Comparison of ENCODE assay signal across 20 cellular contexts in the genomic region with DNA sequence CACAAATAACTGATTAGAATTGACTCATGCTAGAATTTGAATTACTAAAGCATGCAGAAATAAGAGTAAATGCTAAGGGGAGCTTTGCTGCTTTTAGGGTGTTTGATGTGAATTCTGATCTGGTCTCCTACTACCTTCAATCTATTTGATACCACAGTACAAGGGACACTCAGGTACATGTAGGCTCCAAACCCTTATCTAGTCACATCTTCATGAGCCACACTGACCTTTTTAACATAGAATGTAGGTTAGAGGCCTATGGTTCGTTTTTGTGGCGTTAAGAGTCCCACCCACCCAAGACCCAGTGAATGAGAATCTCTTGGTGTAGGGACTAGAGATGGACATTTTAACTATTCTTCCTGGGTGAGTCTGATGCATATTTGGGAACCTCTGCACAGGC.
DNase-seq lines count a peak whose midpoint lies in the region; ATAC-seq and TF ChIP-seq lines count a peak whose summit lies in the region.
"Had no signal": no experiment of that assay in that cellular context is flagged by ENCODE, and none has a peak within 500 bp of the region (broad histone marks: within the 10 kb centered on the region; RNA-seq: fewer than 3 reads in every experiment).

No MANE protein-coding gene starts in this region.

- no peak overlapping the region for H3K27ac ChIP-seq in testis
- H3K27ac ChIP-seq: Peyer's patch, sigmoid colon, SJCRH30 had no signal

- in situ Hi-C loops in GM13976 (cut with MboI; ENCODE audit: low sequenced_read_pairs, unreplicated experiment), result no loop called here

- peak overlapping the region; percentile 98 for H3K27ac Mint-ChIP-seq in activated naive CD4-positive, alpha-beta T cell treated with anti-CD3 and anti-CD28 coated beads, Interleukin-2, amount 50 U/mL, for 24 hours
- peak overlapping the region; percentile 54 for H3K27ac Mint-ChIP-seq in activated CD4-positive, alpha-beta memory T cell treated with anti-CD3 and anti-CD28 coated beads, Interleukin-2, amount 10 ng/mL, durations not matched to agents 7 days and 5 days
- peak overlapping the region in 1 of 2 donors; percentile 59 for H3K27ac Mint-ChIP-seq in effector memory CD8-positive, alpha-beta T cell
- H3K27ac Mint-ChIP-seq: dendritic cell treated with granulocyte-macrophage colony-stimulating factor and Interleukin-4, amounts not matched to agents 40 ng/mL and 50 ng/mL, for 4 days had no signal

- H3K4me1 Mint-ChIP-seq in activated naive CD4-positive, alpha-beta T cell treated with anti-CD3 and anti-CD28 coated beads, Interleukin-2, amount 50 U/mL, for 24 hours, result peaks cover 77% of the 10 kb centered on the region
- H3K4me1 Mint-ChIP-seq in activated CD4-positive, alpha-beta memory T cell treated with anti-CD3 and anti-CD28 coated beads, Interleukin-2, amount 10 ng/mL, durations not matched to agents 7 days and 5 days, result peaks cover 29% of the 10 kb centered on the region
- peaks cover 0 to 5% of the 10 kb centered on the region in 2 donors for H3K4me1 Mint-ChIP-seq in effector memory CD8-positive, alpha-beta T cell (ENCODE audit: low read depth in 2 of 2)

- H3K4me3 ChIP-seq in testis, result no peak overlapping the region
- H3K4me3 ChIP-seq: GM12878, HAP-1, heart right ventricle, Peyer's patch, sigmoid colon, SJCRH30 had no signal

- no peaks in the 10 kb centered on the region for H3K4me1 ChIP-seq in testis
- H3K4me1 ChIP-seq: HAP-1, Peyer's patch had no signal

- CTCF ChIA-PET in activated CD4-positive, alpha-beta memory T cell treated with anti-CD3 and anti-CD28 coated beads, Interleukin-2, amount 10 ng/mL, durations not matched to agents 7 days and 5 days (lab: Charles Lee), result no interaction called here

- no peaks in the 10 kb centered on the region for H3K9me3 Mint-ChIP-seq in activated naive CD4-positive, alpha-beta T cell treated with anti-CD3 and anti-CD28 coated beads, Interleukin-2, amount 50 U/mL, for 24 hours
- no peaks in the 10 kb centered on the region for H3K9me3 Mint-ChIP-seq in activated CD4-positive, alpha-beta memory T cell treated with anti-CD3 and anti-CD28 coated beads, Interleukin-2, amount 10 ng/mL, durations not matched to agents 7 days and 5 days
- no peaks in the 10 kb centered on the region for H3K9me3 Mint-ChIP-seq in effector memory CD8-positive, alpha-beta T cell
- H3K9me3 Mint-ChIP-seq: dendritic cell treated with granulocyte-macrophage colony-stimulating factor and Interleukin-4, amounts not matched to agents 40 ng/mL and 50 ng/mL, for 4 days; nephron progenitor cell had no signal

- H3K27me3 ChIP-seq in testis, result no peaks in the 10 kb centered on the region
- H3K27me3 ChIP-seq: heart right ventricle, Peyer's patch, sigmoid colon, SJCRH30 had no signal

- ATAC-seq in effector memory CD8-positive, alpha-beta T cell (replicated peaks), result peak; percentile 33
- ATAC-seq: GM12878, left lobe of liver had no signal

- intact Hi-C loops in testis (cut with DNase I; ENCODE audit: low total_unique reads), result no loop called here

- peak overlapping the region; percentile 82 for H3K4me3 Mint-ChIP-seq in activated naive CD4-positive, alpha-beta T cell treated with anti-CD3 and anti-CD28 coated beads, Interleukin-2, amount 50 U/mL, for 24 hours
- peak overlapping the region; percentile 0 for H3K4me3 Mint-ChIP-seq in activated CD4-positive, alpha-beta memory T cell treated with anti-CD3 and anti-CD28 coated beads, Interleukin-2, amount 10 ng/mL, durations not matched to agents 7 days and 5 days
- peak overlapping the region in 1 of 2 donors; percentile 60 for H3K4me3 Mint-ChIP-seq in effector memory CD8-positive, alpha-beta T cell
- H3K4me3 Mint-ChIP-seq: dendritic cell treated with granulocyte-macrophage colony-stimulating factor and Interleukin-4, amounts not matched to agents 40 ng/mL and 50 ng/mL, for 4 days; nephron progenitor cell had no signal

- 100% methylated on average over 2 of the region's 2 CpGs for WGBS in testis, 2 donors

- no peaks in the 10 kb centered on the region for H3K36me3 Mint-ChIP-seq in activated naive CD4-positive, alpha-beta T cell treated with anti-CD3 and anti-CD28 coated beads, Interleukin-2, amount 50 U/mL, for 24 hours
- H3K36me3 Mint-ChIP-seq in activated CD4-positive, alpha-beta memory T cell treated with anti-CD3 and anti-CD28 coated beads, Interleukin-2, amount 10 ng/mL, durations not matched to agents 7 days and 5 days (ENCODE audit: low read depth), result no peaks in the 10 kb centered on the region
- no peaks in the 10 kb centered on the region for H3K36me3 Mint-ChIP-seq in effector memory CD8-positive, alpha-beta T cell (ENCODE audit: insufficient read depth)

- no peak for TF ChIP-seq POLR2A in testis (IDR thresholded peaks at IDR 0.05)

- TF ChIP-seq CTCF in testis (IDR thresholded peaks at IDR 0.05) (no peak), GM13976 (IDR thresholded peaks at IDR 0.05; ENCODE audit: borderline replicate concordance, control extremely low read depth, extremely low read depth, insufficient read depth, missing control alignments) (no peak)

- no peak for DNase-seq in activated naive CD4-positive, alpha-beta T cell treated with anti-CD3 and anti-CD28 coated beads, Interleukin-2, amount 50 U/mL, for 16 hours
- no peak for DNase-seq in activated CD4-positive, alpha-beta memory T cell treated with anti-CD3 and anti-CD28 coated beads, Interleukin-2, amount 10 ng/mL, durations not matched to agents 7 days and 5 days
- no peak for DNase-seq in effector memory CD8-positive, alpha-beta T cell
- no peak for DNase-seq in testis
- DNase-seq in EL, result no peak
- no peak for DNase-seq in GM13976 (ENCODE audit: low spot score)
- DNase-seq: activated effector memory CD4-positive, alpha-beta T cell treated with Interleukin-2 at 50 U/mL for 16 hours; aorta; heart right ventricle; NCI-H1436 treated with DMSO at 0.1 percent for 48 hours; nephron progenitor cell; Peyer's patch; sigmoid colon; SJCRH30; T-helper 9 cell had no signal

- H3K9me3 ChIP-seq in testis, result no peaks in the 10 kb centered on the region
- H3K9me3 ChIP-seq: HAP-1, heart right ventricle, Peyer's patch, sigmoid colon, SJCRH30 had no signal

- no peaks in the 10 kb centered on the region for H3K36me3 ChIP-seq in testis (ENCODE audit: low read depth, missing control alignments)
- H3K36me3 ChIP-seq: HAP-1, heart right ventricle, Peyer's patch, sigmoid colon, SJCRH30 had no signal

- POLR2A ChIA-PET in activated CD4-positive, alpha-beta memory T cell treated with anti-CD3 and anti-CD28 coated beads, Interleukin-2, amount 10 ng/mL, durations not matched to agents 7 days and 5 days (lab: Charles Lee), result interaction anchor here (0.8 to 1.6 kb wide), 3 partner anchors 19 to 77 kb away, joined by 3 to 6 read pairs (median 3); no protein-coding TSS in a partner anchor

- no peaks in the 10 kb centered on the region for H3K27me3 Mint-ChIP-seq in activated naive CD4-positive, alpha-beta T cell treated with anti-CD3 and anti-CD28 coated beads, Interleukin-2, amount 50 U/mL, for 24 hours
- no peaks in the 10 kb centered on the region for H3K27me3 Mint-ChIP-seq in activated CD4-positive, alpha-beta memory T cell treated with anti-CD3 and anti-CD28 coated beads, Interleukin-2, amount 10 ng/mL, durations not matched to agents 7 days and 5 days
- peaks cover 0 to 6% of the 10 kb centered on the region in 2 donors for H3K27me3 Mint-ChIP-seq in effector memory CD8-positive, alpha-beta T cell
- H3K27me3 Mint-ChIP-seq: dendritic cell treated with granulocyte-macrophage colony-stimulating factor and Interleukin-4, amounts not matched to agents 40 ng/mL and 50 ng/mL, for 4 days had no signal
